ENCODE assay signal across 1 cellular context in the genomic region with DNA sequence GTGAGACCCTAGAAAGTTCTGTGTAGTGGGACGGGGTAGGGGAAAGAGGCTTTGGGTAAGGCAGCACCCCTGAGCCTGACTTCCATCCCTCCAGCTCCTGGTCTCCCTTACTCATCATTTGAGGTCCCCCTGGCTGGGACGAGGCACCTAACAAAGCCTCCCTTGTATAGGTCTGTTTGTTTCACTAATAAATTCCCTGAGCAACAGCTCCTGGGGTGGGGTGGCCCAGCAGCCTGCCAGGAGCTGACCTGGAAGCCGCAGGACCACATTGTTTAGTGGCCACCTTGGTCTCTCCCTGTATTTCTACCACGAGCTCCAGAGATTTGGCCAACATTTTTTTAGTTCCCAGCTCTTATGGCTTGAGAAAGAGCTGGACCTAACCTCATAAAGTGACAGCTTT.
TF ChIP-seq lines count a peak whose summit lies in the region.

No MANE protein-coding gene starts in this region.

TF ChIP-seq in HepG2, 621 proteins besides CTCF, POLR2A, EP300 and RAD21:
- TF ChIP-seq ZNF788 (CRISPR knock-in tag; IDR thresholded peaks at IDR 0.05; ENCODE audit: borderline replicate concordance): no peak
- 0 out of 2 replicates have a peak, but pooled peaks have one; percentile 6 for TF ChIP-seq POLR2G (IDR thresholded peaks at IDR 0.05; ENCODE audit: low read depth, low read length)
